Comparison of ENCODE assay signal across 8 cellular contexts in genomic region chr1:113072141-113072756, GRCh38. TPM values are rescaled to one million over a fixed set of nuclear protein-coding genes. Genes with fewer than 3 reads are reported as not detected.
DNase-seq lines count a peak whose midpoint lies in the region; ATAC-seq, FAIRE-seq and TF ChIP-seq lines count a peak whose summit lies in the region.

No MANE protein-coding gene starts in this region.

- no peak for DNase-seq in activated naive CD4-positive, alpha-beta T cell treated with anti-CD3 and anti-CD28 coated beads for 36 hours
- DNase-seq in activated naive CD4-positive, alpha-beta T cell treated with anti-CD3 and anti-CD28 coated beads, Interleukin-2, amount 50 U/mL, for 16 hours, result no peak
- DNase-seq in adrenal gland (peak in 1 of 7 donors; percentile 32), HepG2 (ENCODE audit: low spot score) (no peak), tibial nerve (ENCODE audit: low spot score in 2 of 2) (no peak), superior temporal gyrus (ENCODE audit: extremely low spot score) (no peak), germinal center (ENCODE audit: low spot score) (no peak)

- H3K4me3 Mint-ChIP-seq in activated naive CD4-positive, alpha-beta T cell treated with anti-CD3 and anti-CD28 coated beads for 36 hours, result peak overlapping the region; percentile 94

- CTCF ChIA-PET in activated naive CD4-positive, alpha-beta T cell treated with anti-CD3 and anti-CD28 coated beads for 36 hours (lab: Charles Lee), result interaction anchor here (0.6 to 2.8 kb wide), 54 partner anchors 8 to 1831 kb away, joined by 3 to 44 read pairs (median 4); partner anchors contain the start of genes PPM1J and SLC16A1
- CTCF ChIA-PET in HepG2 (lab: Yijun Ruan, JAX; ENCODE audit: low intra/inter-chr PET ratio, low total read pairs), result interaction anchor here (1.0 to 1.6 kb wide), 2 partner anchors 191 to 606 kb away, joined by 3 to 15 read pairs; no protein-coding TSS in a partner anchor

- H3K27ac Mint-ChIP-seq in activated naive CD4-positive, alpha-beta T cell treated with anti-CD3 and anti-CD28 coated beads for 36 hours, result peak overlapping the region; percentile 91

- H4K20me1 ChIP-seq in HepG2 (ENCODE audit: insufficient read depth, low read length), result peaks cover 8% of the 10 kb centered on the region; the same call in 1 of the 2 replicates

- H3K4me1 ChIP-seq in adrenal gland (replicated peaks in 1 of 2) (peaks cover 13 to 29% of the 10 kb centered on the region in 2 donors), HepG2 (ENCODE audit: insufficient read depth, low read length) (peaks cover 35% of the 10 kb centered on the region), tibial nerve (peaks cover 0 to 40% (median 7%) of the 10 kb centered on the region in 4 donors)

- H3K36me3 ChIP-seq in adrenal gland (replicated peaks in 1 of 2) (peaks cover 0 to 2% of the 10 kb centered on the region in 2 donors), HepG2 (replicated peaks in 1 of 2; ENCODE audit: control insufficient read depth in 1 of 2, insufficient read depth in 2 of 2, low read length in 2 of 2) (no peaks in the 10 kb centered on the region; a peak in 1 of 5 replicates), tibial nerve (no peaks in the 10 kb centered on the region)

- H2AFZ ChIP-seq in HepG2 (ENCODE audit: low read length), result peak overlapping the region; percentile 66

- H3K27me3 Mint-ChIP-seq in activated naive CD4-positive, alpha-beta T cell treated with anti-CD3 and anti-CD28 coated beads for 36 hours (ENCODE audit: low read depth), result no peaks in the 10 kb centered on the region

- in situ Hi-C loops in HepG2 (cut with HindIII; ENCODE audit: extremely low pct_ligation_motif_present, low pct_unique_long_range_greater_than_20kb), result no loop called here

- FAIRE-seq in HepG2 (lab: Jason Lieb, UNC), result no peak

- H3K27ac ChIP-seq in adrenal gland (peak overlapping the region; percentile 83 to 94 (median 85)), HepG2 (ENCODE audit: extremely low read length, insufficient read depth, low read length) (peak overlapping the region; percentile 81), tibial nerve (peak overlapping the region; percentile 68 to 96 (median 92))

- H3K9ac ChIP-seq in HepG2 (ENCODE audit: insufficient read depth, low read depth, low read length), result peak overlapping the region; percentile 77

- H3K4me2 ChIP-seq in HepG2 (ENCODE audit: low read depth, low read length), result peak overlapping the region; percentile 85

- no peaks in the 10 kb centered on the region for H3K27me3 ChIP-seq in adrenal gland
- H3K27me3 ChIP-seq in HepG2 (ENCODE audit: control insufficient read depth in 1 of 2, insufficient read depth in 2 of 2, low read length in 2 of 2), result no peaks in the 10 kb centered on the region
- H3K27me3 ChIP-seq in tibial nerve, result no peaks in the 10 kb centered on the region

- peak overlapping the region in 2 of 4 donors; percentile 52 to 79 for H3K4me3 ChIP-seq in adrenal gland
- peak overlapping the region; percentile 80 to 91 (median 86) for H3K4me3 ChIP-seq in HepG2 (replicated peaks in 1 of 3; ENCODE audit: insufficient read depth in 1 of 3, low read depth in 2 of 3, low read length in 3 of 3)
- peak overlapping the region; percentile 61 to 90 (median 78) for H3K4me3 ChIP-seq in tibial nerve

- POLR2A ChIA-PET in HepG2 (lab: Yijun Ruan, JAX), result interaction anchor here (0.7 to 2.2 kb wide), 22 partner anchors 10 to 740 kb away, joined by 3 to 13 read pairs (median 5); partner anchors contain the start of genes PPM1J, RSBN1 and SLC16A1

- intact Hi-C loops in activated naive CD4-positive, alpha-beta T cell treated with anti-CD3 and anti-CD28 coated beads for 36 hours (cut with micrococcal nuclease), result loop anchor here (2.0 to 5.0 kb wide), 16 partner anchors 25 to 859 kb away; partner anchors contain the start of genes AP4B1, CAPZA1, DCLRE1B and MAGI3
- intact Hi-C loops in adrenal gland (cut with DNase I), result no loop called here
- intact Hi-C loops in HepG2 (cut with micrococcal nuclease; ENCODE audit: unreplicated experiment), result loop anchor here (2.0 kb wide), 2 partner anchors 357 to 607 kb away; partner anchors contain the start of gene PPM1J

- H3K79me2 ChIP-seq in HepG2 (ENCODE audit: insufficient read depth, low read length), result peaks cover 31% of the 10 kb centered on the region

- TF ChIP-seq RAD21 in HepG2 (CRISPR knock-in tag; IDR thresholded peaks at IDR 0.05), result no peak

- peaks cover 3% of the 10 kb centered on the region for H3K36me3 Mint-ChIP-seq in activated naive CD4-positive, alpha-beta T cell treated with anti-CD3 and anti-CD28 coated beads for 36 hours (ENCODE audit: low read depth)

- TF ChIP-seq EP300 in HepG2 (IDR thresholded peaks at IDR 0.05; ENCODE audit: low read depth in 2 of 2, low read length in 2 of 2) (no peak), HepG2 (CRISPR knock-in tag; IDR thresholded peaks at IDR 0.05; ENCODE audit: borderline replicate concordance) (no peak), tibial nerve (IDR thresholded peaks at IDR 0.05) (no peak)

- peaks cover 27% of the 10 kb centered on the region for H3K4me1 Mint-ChIP-seq in activated naive CD4-positive, alpha-beta T cell treated with anti-CD3 and anti-CD28 coated beads for 36 hours (ENCODE audit: low read depth)

- TF ChIP-seq POLR2A in adrenal gland (IDR thresholded peaks at IDR 0.05), result no peak
- TF ChIP-seq POLR2A in HepG2 (IDR thresholded peaks at IDR 0.05; ENCODE audit: insufficient read depth in 1 of 2, low read depth in 2 of 2, low read length in 2 of 2), result no peak
- no peak for TF ChIP-seq POLR2A in tibial nerve (IDR thresholded peaks at IDR 0.05)

- ATAC-seq in HepG2 (no peak; the same call in 2 of the 3 replicates), GM21390 (IDR thresholded peaks at IDR 0.05; ENCODE audit: unreplicated experiment) (no peak)

- TF ChIP-seq CTCF in adrenal gland (IDR thresholded peaks at IDR 0.05), result no peak
- TF ChIP-seq CTCF in HepG2 (CRISPR knock-in tag; IDR thresholded peaks at IDR 0.05), result no peak
- no peak for TF ChIP-seq CTCF in tibial nerve (IDR thresholded peaks at IDR 0.05)

- 28 to 57% (median 37%) methylated on average over 4 to 6 of the region's 6 CpGs for WGBS in adrenal gland, 4 donors
- WGBS in HepG2 (ENCODE audit: low lambda C conversion rate), result 7% methylated on average over 5 of the region's 6 CpGs
- WGBS in tibial nerve, 2 donors, result 51 to 57% methylated on average over 6 of the region's 6 CpGs

- TSS peak; percentile 82 for BruUV-seq in HepG2 (replicated peaks; lab: Mats Ljungman, UMichigan)

- H3K9me3 Mint-ChIP-seq in activated naive CD4-positive, alpha-beta T cell treated with anti-CD3 and anti-CD28 coated beads for 36 hours, result no peaks in the 10 kb centered on the region

- H3K9me3 ChIP-seq in adrenal gland (replicated peaks in 1 of 3) (no peaks in the 10 kb centered on the region), HepG2 (ENCODE audit: low read length) (no peaks in the 10 kb centered on the region), tibial nerve (no peaks in the 10 kb centered on the region)

TF ChIP-seq in HepG2, 621 proteins besides CTCF, POLR2A, EP300 and RAD21 (continues in another document):
- TF ChIP-seq NR2F2 (IDR thresholded peaks at IDR 0.05; ENCODE audit: borderline replicate concordance, low read depth) (no peak), FOXA1 (IDR thresholded peaks at IDR 0.05) (no peak), FOXA1 (CRISPR knock-in tag; IDR thresholded peaks at IDR 0.05) (0 out of 2 replicates have a peak, but pooled peaks have one; percentile 20), ARHGAP35 (CRISPR knock-in tag; IDR thresholded peaks at IDR 0.05; ENCODE audit: borderline replicate concordance) (0 out of 2 replicates have a peak, but pooled peaks have one; percentile 2), ZSCAN22 (CRISPR knock-in tag; IDR thresholded peaks at IDR 0.05) (no peak), MAFF (IDR thresholded peaks at IDR 0.05; ENCODE audit: low read depth, low read length) (0 out of 2 replicates have a peak, but pooled peaks have one; percentile 23), ZNF577 (CRISPR knock-in tag; IDR thresholded peaks at IDR 0.05; ENCODE audit: borderline replicate concordance, low read depth) (no peak), TERF1 (CRISPR knock-in tag; IDR thresholded peaks at IDR 0.05) (no peak)

RNA-seq across cellular contexts. Expression of gene LRIG2, which starts 0.7 kb away (rescaled TPM):
- 1 to 10 TPM; 7.7 to 9.1 TPM for total RNA-seq in activated naive CD4-positive, alpha-beta T cell treated with anti-CD3 and anti-CD28 coated beads for 36 hours
- total RNA-seq in adrenal gland, result 100 to 1,000 TPM in 1 of 8 donors, 10 to 100 TPM in 4, 1 to 10 TPM in 3; 7.3 to 117 (median 11.5) TPM
- 1 to 10 TPM; 3.5 to 4.9 (median 4.8) TPM for polyA plus RNA-seq in adrenal gland
- 3.3 and 8.1 TPM in 2 replicates for total RNA-seq in HepG2 (2016; rRNA removed; fragmentation: Illumina TruSeq; extraction: Trizol)
- 3.3 and 3.6 TPM in 2 replicates for total RNA-seq in HepG2 (2016; cell fraction: cytosol; rRNA removed; fragmentation: Illumina TruSeq; extraction: Trizol; ENCODE audit: low read depth)
- total RNA-seq in HepG2 (2016; cell fraction: insoluble cytoplasmic fraction; rRNA removed; fragmentation: Illumina TruSeq; extraction: Trizol), result 4.1 and 7.4 TPM in 2 replicates
- total RNA-seq in HepG2 (2016; cell fraction: membrane; rRNA removed; fragmentation: Illumina TruSeq; extraction: Trizol), result 3.8 and 4.3 TPM in 2 replicates
- 13.3 and 14.4 TPM in 2 replicates for total RNA-seq in HepG2 (2016; cell fraction: nucleus; rRNA removed; fragmentation: Illumina TruSeq; extraction: Trizol)
- 12.2 and 14.2 TPM in 2 replicates for polyA plus RNA-seq in HepG2 (2011; rRNA removed)
- 6.7 and 8.7 TPM in 2 replicates for polyA plus RNA-seq in HepG2 (2011; cell fraction: cytosol; rRNA removed)
- 16.4 and 16.6 TPM in 2 replicates for polyA plus RNA-seq in HepG2 (2011; cell fraction: nucleus; rRNA removed)
- polyA plus RNA-seq in HepG2 (2012), result 6.2 and 6.8 TPM in 2 replicates
- 0.43 and 0.47 TPM in 2 replicates for polyA plus RNA-seq in HepG2 (2016; cell fraction: cytosol; fragmentation: Illumina TruSeq; extraction: Trizol; ENCODE audit: low read depth)
- 1.8 and 2.6 TPM in 2 replicates for polyA plus RNA-seq in HepG2 (2016; cell fraction: insoluble cytoplasmic fraction; fragmentation: Illumina TruSeq; extraction: Trizol; ENCODE audit: low read depth)
- polyA plus RNA-seq in HepG2 (2016; cell fraction: membrane; fragmentation: Illumina TruSeq; extraction: Trizol; ENCODE audit: low read depth), result 0.72 and 0.82 TPM in 2 replicates
- polyA plus RNA-seq in HepG2 (2016; cell fraction: nucleus; fragmentation: Illumina TruSeq; extraction: Trizol; ENCODE audit: insufficient read depth, low read depth), result 18.2 and 20.6 TPM in 2 replicates
- 21.0 and 29.4 TPM in 2 replicates for polyA minus RNA-seq in HepG2 (2011; rRNA and poly(A)+ RNA removed; ENCODE audit: low replicate concordance)
- polyA minus RNA-seq in HepG2 (2011; cell fraction: cytosol; rRNA and poly(A)+ RNA removed), result 9.3 and 12.0 TPM in 2 replicates
- 31.7 and 34.6 TPM in 2 replicates for polyA minus RNA-seq in HepG2 (2011; cell fraction: nucleus; rRNA and poly(A)+ RNA removed)
- 10 to 100 TPM; 22.2 to 75.9 (median 25.3) TPM for total RNA-seq in tibial nerve

Comparison
In these comparisons a context has a peak if more than half of its experiments do, and no peak if none do; other contexts are left out.
1. intact Hi-C loops: an anchor here in activated naive CD4-positive, alpha-beta T cell treated with anti-CD3 and anti-CD28 coated beads for 36 hours (2.0 to 5.0 kb wide) and HepG2 (2.0 kb wide); none called in adrenal gland.